19 cellular contexts compared by ENCODE assay signal in the genomic region with DNA sequence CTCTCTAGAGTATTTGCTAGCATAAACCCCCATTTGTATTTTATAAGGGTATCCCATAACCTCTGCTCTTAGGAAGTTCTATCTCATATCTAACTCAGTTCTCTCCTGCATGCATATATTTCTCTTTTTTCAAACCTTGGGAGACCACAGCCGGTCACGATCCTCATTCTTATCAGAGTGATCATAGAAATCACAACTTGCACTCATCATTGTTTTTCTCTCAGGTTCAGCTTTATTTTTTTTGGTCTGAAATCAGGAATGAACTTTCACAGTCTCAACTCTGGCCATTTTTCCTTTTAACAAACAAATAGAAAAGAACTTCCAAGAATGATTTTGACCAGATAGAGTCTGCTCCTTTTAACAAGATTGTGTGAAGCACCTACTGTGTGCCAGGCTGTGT.
DNase-seq lines count a peak whose midpoint lies in the region; ATAC-seq and TF ChIP-seq lines count a peak whose summit lies in the region.
"Had no signal": no experiment of that assay in that cellular context is flagged by ENCODE, and none has a peak within 500 bp of the region (broad histone marks: within the 10 kb centered on the region; RNA-seq: fewer than 3 reads in every experiment).

No MANE protein-coding gene starts in this region.

- WGBS in GM23248 (ENCODE audit: low coverage in 1 of 2, low lambda C conversion rate in 2 of 2, missing lambda C conversion rate in 2 of 2), 2 experiments, result 50 to 53% methylated on average over 2 of the region's 2 CpGs
- WGBS in endodermal cell (ENCODE audit: insufficient coverage in 1 of 2, insufficient read length in 1 of 2), 2 experiments, result 90 to 92% methylated on average over 2 of the region's 2 CpGs

- peak overlapping the region; percentile 33 for H3K4me2 ChIP-seq in GM23248 (ENCODE audit: unreplicated experiment)
- H3K4me2 ChIP-seq: KMS-11 had no signal

- ATAC-seq in effector memory CD8-positive, alpha-beta T cell (replicated peaks), result no peak
- ATAC-seq in HG02938 (IDR thresholded peaks at IDR 0.05; ENCODE audit: unreplicated experiment), result no peak
- ATAC-seq in HG03354 (IDR thresholded peaks at IDR 0.05; ENCODE audit: poor library complexity, severe bottlenecking, unreplicated experiment), result no peak
- ATAC-seq: T-cell had no signal

- no peaks in the 10 kb centered on the region for H3K9me2 ChIP-seq in GM23248 (ENCODE audit: insufficient read depth)

- H3K36me3 ChIP-seq in GM23248 (ENCODE audit: low read depth) (no peaks in the 10 kb centered on the region), endodermal cell (ENCODE audit: control insufficient read depth, insufficient read depth, low read length) (no peaks in the 10 kb centered on the region)
- H3K36me3 ChIP-seq: colonic mucosa had no signal

- H3K27me3 ChIP-seq in GM23248 (replicated peaks; ENCODE audit: insufficient read depth) (no peaks in the 10 kb centered on the region), endodermal cell (ENCODE audit: control insufficient read depth, insufficient read depth, low read length, poor library complexity, severe bottlenecking) (no peaks in the 10 kb centered on the region)
- H3K27me3 ChIP-seq: colonic mucosa, testis had no signal

- H3K4me3 Mint-ChIP-seq in effector memory CD8-positive, alpha-beta T cell, result no peak overlapping the region
- H3K4me3 Mint-ChIP-seq in endodermal cell, result no peak overlapping the region
- H3K4me3 Mint-ChIP-seq: T-cell had no signal

- in situ Hi-C loops in GM23248 (cut with MboI), result loop anchor here (10.0 kb wide), 1 partner anchor 290 kb away; no protein-coding TSS in a partner anchor

- H3K4me1 ChIP-seq in GM23248 (ENCODE audit: insufficient read depth), result peaks cover 43% of the 10 kb centered on the region
- H3K4me1 ChIP-seq in endodermal cell (ENCODE audit: control insufficient read depth, insufficient read depth, low read length), result peaks cover 3% of the 10 kb centered on the region
- H3K4me1 ChIP-seq: colonic mucosa had no signal

- peak; percentile 56 for DNase-seq in GM23248
- peak; percentile 86 for DNase-seq in fibroblast of the aortic adventitia (ENCODE audit: low read depth)
- DNase-seq in substantia nigra (lab: John Stamatoyannopoulos, UW), result no peak
- DNase-seq in effector memory CD8-positive, alpha-beta T cell, result no peak
- DNase-seq in endodermal cell, result no peak
- DNase-seq: activated CD4-positive, alpha-beta T cell treated with anti-CD3 and anti-CD28 coated beads for 48 hours; activated effector memory CD4-positive, alpha-beta T cell treated with anti-CD3 and anti-CD28 coated beads, Interleukin-2, amount 50 U/mL, for 16 hours; colonic mucosa; DMS79; foreskin melanocyte; NCI-H2029 treated with DMSO at 0.1 percent for 48 hours; NCI-H510A treated with DMSO at 0.1 percent for 48 hours; psoas muscle; T-cell had no signal

- H3K79me2 ChIP-seq in GM23248 (ENCODE audit: insufficient read depth), result peaks cover 31% of the 10 kb centered on the region

- no peaks in the 10 kb centered on the region for H3K36me3 Mint-ChIP-seq in effector memory CD8-positive, alpha-beta T cell (ENCODE audit: insufficient read depth)
- H3K36me3 Mint-ChIP-seq in endodermal cell (ENCODE audit: low read depth), result no peaks in the 10 kb centered on the region
- H3K36me3 Mint-ChIP-seq: T-cell had no signal

- no peaks in the 10 kb centered on the region for H3K4me1 Mint-ChIP-seq in effector memory CD8-positive, alpha-beta T cell (ENCODE audit: low read depth in 2 of 2)
- peaks cover 21% of the 10 kb centered on the region for H3K4me1 Mint-ChIP-seq in endodermal cell
- H3K4me1 Mint-ChIP-seq: T-cell had no signal

- peaks cover 0 to 10% of the 10 kb centered on the region in 2 donors for H3K27me3 Mint-ChIP-seq in effector memory CD8-positive, alpha-beta T cell
- H3K27me3 Mint-ChIP-seq in endodermal cell (ENCODE audit: insufficient read depth), result peaks cover 3% of the 10 kb centered on the region

- H3K9me3 ChIP-seq in GM23248 (ENCODE audit: low read depth), result no peaks in the 10 kb centered on the region
- no peaks in the 10 kb centered on the region for H3K9me3 ChIP-seq in endodermal cell (ENCODE audit: control insufficient read depth, low read length)
- H3K9me3 ChIP-seq: colonic mucosa, psoas muscle, testis had no signal

- no peak overlapping the region for H3K27ac Mint-ChIP-seq in effector memory CD8-positive, alpha-beta T cell
- no peak overlapping the region for H3K27ac Mint-ChIP-seq in endodermal cell
- H3K27ac Mint-ChIP-seq: T-cell had no signal

- H3K4me3 ChIP-seq in GM23248, result no peak overlapping the region
- H3K4me3 ChIP-seq in fibroblast of the aortic adventitia (ENCODE audit: low read depth, low read length), result no peak overlapping the region
- no peak overlapping the region for H3K4me3 ChIP-seq in endodermal cell (ENCODE audit: low read length)
- H3K4me3 ChIP-seq: colonic mucosa, psoas muscle, testis had no signal

- no peak for TF ChIP-seq CTCF in fibroblast of the aortic adventitia (IDR thresholded peaks at IDR 0.05; ENCODE audit: insufficient read depth, low read length)
- no peak for TF ChIP-seq CTCF in endodermal cell (conservative IDR thresholded peaks at IDR 0.05)

- H2AFZ ChIP-seq in GM23248, result no peak overlapping the region

- H3K9me3 Mint-ChIP-seq in effector memory CD8-positive, alpha-beta T cell, result no peaks in the 10 kb centered on the region
- no peaks in the 10 kb centered on the region for H3K9me3 Mint-ChIP-seq in endodermal cell
- H3K9me3 Mint-ChIP-seq: T-cell had no signal

- H3K9ac ChIP-seq in GM23248 (peak overlapping the region; percentile 63), endodermal cell (ENCODE audit: extremely low read depth, low read length, poor library complexity, severe bottlenecking) (no peak overlapping the region)
- H3K9ac ChIP-seq: KMS-11 had no signal

- H3F3A ChIP-seq in GM23248 (ENCODE audit: insufficient read depth), result peaks cover 42% of the 10 kb centered on the region

- no peaks in the 10 kb centered on the region for H4K20me1 ChIP-seq in GM23248 (ENCODE audit: insufficient read depth)

- H3K27ac ChIP-seq in GM23248, result peak overlapping the region; percentile 88
- H3K27ac ChIP-seq in angular gyrus (ENCODE audit: low read depth, low read length), result peak overlapping the region; percentile 96
- H3K27ac ChIP-seq in substantia nigra (ENCODE audit: low read depth, low read length, poor library complexity, severe bottlenecking), result peak overlapping the region; percentile 99
- H3K27ac ChIP-seq in endodermal cell (ENCODE audit: low read depth, low read length), result no peak overlapping the region
- H3K27ac ChIP-seq: colonic mucosa, KMS-11 had no signal

Comparison
In these comparisons a context has a peak if more than half of its experiments do, and no peak if none do; other contexts are left out.
1. DNase-seq: peak in GM23248 (single experiment) and fibroblast of the aortic adventitia (single experiment); none in substantia nigra (0 of 49), effector memory CD8-positive, alpha-beta T cell (0 of 3) and endodermal cell (single experiment).